In genomic region chr6:144047688-144048087, GRCh38 we compare ENCODE assay signal across 28 cellular contexts.
"Had no signal": no experiment of that assay in that cellular context is flagged by ENCODE, and none has a peak within 500 bp of the region (broad histone marks: within the 10 kb centered on the region; RNA-seq: fewer than 3 reads in every experiment).

No MANE protein-coding gene starts in this region.

- H3K4me1 ChIP-seq: colonic mucosa, esophagus muscularis mucosa, esophagus squamous epithelium, foreskin keratinocyte, gastrocnemius medialis, gastroesophageal sphincter, heart left ventricle had no signal

- ATAC-seq: effector memory CD8-positive, alpha-beta T cell; esophagus mucosa; foreskin keratinocyte; gastrocnemius medialis; gastroesophageal sphincter; heart left ventricle; heart right ventricle had no signal

- DNase-seq: colonic mucosa; cortex of kidney; dermis blood vessel endothelial cell; dorsolateral prefrontal cortex; effector CD4-positive, alpha-beta T cell; effector CD8-positive, alpha-beta T cell; effector memory CD4-positive, alpha-beta T cell; effector memory CD8-positive, alpha-beta T cell; endodermal cell; erythroblast; esophagus squamous epithelium; foreskin fibroblast; foreskin keratinocyte; foreskin melanocyte; gastrocnemius medialis; glutamatergic neuron; head of caudate nucleus; heart left ventricle; heart right ventricle had no signal

- H3K4me3 ChIP-seq: colonic mucosa, coronary artery, dorsolateral prefrontal cortex, esophagus muscularis mucosa, esophagus squamous epithelium, gastrocnemius medialis, gastroesophageal sphincter, heart left ventricle, heart right ventricle had no signal

- H3K27ac ChIP-seq: colonic mucosa, coronary artery, dorsolateral prefrontal cortex, epithelial cell of prostate, esophagus muscularis mucosa, esophagus squamous epithelium, foreskin keratinocyte, gastrocnemius medialis, gastroesophageal sphincter, heart left ventricle, heart right ventricle had no signal

- H3K36me3 ChIP-seq: colonic mucosa, esophagus muscularis mucosa, esophagus squamous epithelium, gastrocnemius medialis, gastroesophageal sphincter, heart left ventricle, heart right ventricle had no signal

- H3K27me3 ChIP-seq: colonic mucosa, esophagus squamous epithelium, gastrocnemius medialis, gastroesophageal sphincter, heart left ventricle, heart right ventricle had no signal

- FAIRE-seq: colon, endometrium, endothelial cell of umbilical vein, frontal cortex had no signal

- H3K9me3 ChIP-seq: colonic mucosa, esophagus squamous epithelium, gastrocnemius medialis had no signal
